7 cellular contexts compared by ENCODE assay signal in genomic region chr20:37627060-37627766, GRCh38.
A peak's percentile ranks its signal among the peaks of the same experiment; 100 is the strongest.
DNase-seq lines count a peak whose midpoint lies in the region; ATAC-seq lines count a peak whose summit lies in the region.

No MANE protein-coding gene starts in this region.

- H3K36me3 ChIP-seq in H7 (replicated peaks; ENCODE audit: control insufficient read depth, insufficient read depth, low read length) (no peaks in the 10 kb centered on the region), NT2/D1 (ENCODE audit: insufficient read depth, insufficient read length, low read length) (no peaks in the 10 kb centered on the region)

- H3K9ac ChIP-seq in NT2/D1 (ENCODE audit: insufficient read length, low read depth), result no peak overlapping the region

- H3K27me3 ChIP-seq in H7 (ENCODE audit: control insufficient read depth, insufficient read depth, low read length) (peaks cover 3% of the 10 kb centered on the region; the same call in 1 of the 2 replicates), NT2/D1 (ENCODE audit: insufficient read depth, insufficient read length) (peaks cover 97% of the 10 kb centered on the region)

- ATAC-seq in HG03139 (IDR thresholded peaks at IDR 0.05; ENCODE audit: unreplicated experiment) (no peak), HG02610 (IDR thresholded peaks at IDR 0.05; ENCODE audit: unreplicated experiment) (no peak)

- H3K4me3 ChIP-seq in H7 (ENCODE audit: insufficient read depth, low read depth, low read length), result no peak overlapping the region
- H3K4me3 ChIP-seq in NT2/D1 (ENCODE audit: insufficient read length, low read depth), result no peak overlapping the region

- no peaks in the 10 kb centered on the region for H3K9me3 ChIP-seq in NT2/D1 (ENCODE audit: insufficient read depth, low read length)

- H3K4me1 ChIP-seq in NT2/D1 (ENCODE audit: insufficient read depth, insufficient read length), result no peaks in the 10 kb centered on the region

- DNase-seq in H7, result peak; percentile 74
- peak; percentile 50 for DNase-seq in NT2/D1 (ENCODE audit: low read depth, low spot score)
- peak; percentile 20 for DNase-seq in brain pericyte (ENCODE audit: low read depth, low spot score)
- peak; percentile 68 to 75 for DNase-seq in lung microvascular endothelial cell (ENCODE audit: low read depth in 2 of 2)
- no peak for DNase-seq in NCI-H187 treated with DMSO at 0.1 percent for 48 hours (lab: John Stamatoyannopoulos, UW)
